10 cellular contexts compared by ENCODE assay signal in genomic region chr17:37650419-37651003, GRCh38. TPM values are rescaled to one million over a fixed set of nuclear protein-coding genes. Genes with fewer than 3 reads are reported as not detected.
A peak's percentile ranks its signal among the peaks of the same experiment; 100 is the strongest.
DNase-seq lines count a peak whose midpoint lies in the region; TF ChIP-seq lines count a peak whose summit lies in the region.
"Had no signal": no experiment of that assay in that cellular context is flagged by ENCODE, and none has a peak within 500 bp of the region (broad histone marks: within the 10 kb centered on the region; RNA-seq: fewer than 3 reads in every experiment).

No MANE protein-coding gene starts in this region.

- no peak overlapping the region for H3K4me3 Mint-ChIP-seq in neural progenitor cell
- H3K4me3 Mint-ChIP-seq: activated B cell treated with CpG ODN at 0.5 μM for 24 hours had no signal

- DNase-seq in NCI-H1105 treated with DMSO at 0.1 percent for 48 hours (lab: John Stamatoyannopoulos, UW), result peak; percentile 4
- no peak for DNase-seq in NCI-H1105 (lab: John Stamatoyannopoulos, UW)
- DNase-seq in NCI-H510A (lab: John Stamatoyannopoulos, UW), result peak; percentile 19
- DNase-seq in dermis microvascular lymphatic vessel endothelial cell (ENCODE audit: low read depth in 2 of 2), result peak; percentile 40 to 66
- peak; percentile 74 for DNase-seq in neural progenitor cell (ENCODE audit: low spot score)
- DNase-seq in Kasumi-1 (lab: John Stamatoyannopoulos, UW), result no peak
- no peak for DNase-seq in NCI-H187 treated with DMSO at 0.1 percent for 48 hours (lab: John Stamatoyannopoulos, UW)
- no peak for DNase-seq in NCI-H446 (lab: John Stamatoyannopoulos, UW)
- DNase-seq: activated B cell treated with CpG ODN at 0.5 μM for 24 hours had no signal

- no peak overlapping the region for H3K27ac Mint-ChIP-seq in neural progenitor cell
- H3K27ac Mint-ChIP-seq: activated B cell treated with CpG ODN at 0.5 μM for 24 hours had no signal

- H3F3A ChIP-seq in neural progenitor cell (ENCODE audit: low read depth), result no peaks in the 10 kb centered on the region

- H3K4me1 ChIP-seq in neural progenitor cell, result no peaks in the 10 kb centered on the region

- no peaks in the 10 kb centered on the region for H3K36me3 ChIP-seq in neural progenitor cell
- H3K36me3 ChIP-seq: BLaER1 treated with 17β-estradiol and CSF1 and Interleukin-3, amounts not matched to agents 10 nM and 100 nM had no signal

- no peaks in the 10 kb centered on the region for H3K9me3 ChIP-seq in neural progenitor cell (ENCODE audit: low read depth)
- H3K9me3 ChIP-seq: BLaER1 treated with 17β-estradiol and CSF1 and Interleukin-3, amounts not matched to agents 10 nM and 100 nM had no signal

- no peak overlapping the region for H3K4me3 ChIP-seq in neural progenitor cell
- H3K4me3 ChIP-seq: BLaER1 treated with 17β-estradiol and CSF1 and Interleukin-3, amounts not matched to agents 10 nM and 100 nM had no signal

- no peaks in the 10 kb centered on the region for H3K79me2 ChIP-seq in neural progenitor cell (ENCODE audit: low read depth)

- H3K4me2 ChIP-seq in neural progenitor cell, result no peak overlapping the region
- H3K4me2 ChIP-seq: BLaER1 treated with 17β-estradiol and CSF1 and Interleukin-3, amounts not matched to agents 10 nM and 100 nM had no signal

- H3K36me3 Mint-ChIP-seq in neural progenitor cell, result no peaks in the 10 kb centered on the region

- H3K9ac ChIP-seq in neural progenitor cell, result no peak overlapping the region
- H3K9ac ChIP-seq: BLaER1 treated with 17β-estradiol and CSF1 and Interleukin-3, amounts not matched to agents 10 nM and 100 nM had no signal

- peaks cover 54% of the 10 kb centered on the region for H3K27me3 ChIP-seq in neural progenitor cell
- H3K27me3 ChIP-seq: BLaER1 treated with 17β-estradiol and CSF1 and Interleukin-3, amounts not matched to agents 10 nM and 100 nM had no signal

- no peaks in the 10 kb centered on the region for H4K20me1 ChIP-seq in neural progenitor cell (ENCODE audit: low read depth)
- H4K20me1 ChIP-seq: BLaER1 treated with 17β-estradiol and CSF1 and Interleukin-3, amounts not matched to agents 10 nM and 100 nM had no signal

- H3K4me1 Mint-ChIP-seq in neural progenitor cell, result no peaks in the 10 kb centered on the region
- H3K4me1 Mint-ChIP-seq: activated B cell treated with CpG ODN at 0.5 μM for 24 hours had no signal

- TF ChIP-seq CTCF in neural progenitor cell (IDR thresholded peaks at IDR 0.05), result peak; percentile 73

- no peak overlapping the region for H3K27ac ChIP-seq in neural progenitor cell
- H3K27ac ChIP-seq: BLaER1 treated with 17β-estradiol and CSF1 and Interleukin-3, amounts not matched to agents 10 nM and 100 nM had no signal

- H3K9me3 Mint-ChIP-seq in neural progenitor cell, result no peaks in the 10 kb centered on the region
- H3K9me3 Mint-ChIP-seq: activated B cell treated with CpG ODN at 0.5 μM for 24 hours had no signal

- H3K27me3 Mint-ChIP-seq in neural progenitor cell (ENCODE audit: insufficient read depth, low read depth), result no peaks in the 10 kb centered on the region

- no peak overlapping the region for H2AFZ ChIP-seq in neural progenitor cell (replicated peaks)

RNA-seq across cellular contexts. Expression of gene DDX52, which starts 7.3 kb away (rescaled TPM):
- total RNA-seq in dermis microvascular lymphatic vessel endothelial cell, result 21.8 and 23.0 TPM in 2 replicates
- total RNA-seq in neural progenitor cell (ENCODE audit: low replicate concordance), result 43.5 and 55.3 TPM in 2 replicates

RNA-seq across cellular contexts. Expression of gene SYNRG, which starts 41.3 kb away (rescaled TPM):
- 12.6 and 17.7 TPM in 2 replicates for total RNA-seq in dermis microvascular lymphatic vessel endothelial cell
- total RNA-seq in neural progenitor cell (ENCODE audit: low replicate concordance), result 22.4 and 26.3 TPM in 2 replicates

Comparison
In these comparisons a context has a peak if more than half of its experiments do, and no peak if none do; other contexts are left out.
1. DNase-seq: peak in NCI-H1105 treated with DMSO at 0.1 percent for 48 hours (single experiment), NCI-H510A (single experiment), dermis microvascular lymphatic vessel endothelial cell (2 of 2) and neural progenitor cell (single experiment); none in NCI-H1105 (single experiment), Kasumi-1 (0 of 2), NCI-H187 treated with DMSO at 0.1 percent for 48 hours (single experiment) and NCI-H446 (0 of 2).